Comparison of ENCODE assay signal across 18 cellular contexts in genomic region chr3:104825116-104825515, GRCh38.
A peak's percentile ranks its signal among the peaks of the same experiment; 100 is the strongest.
DNase-seq lines count a peak whose midpoint lies in the region; ATAC-seq lines count a peak whose summit lies in the region.
"Had no signal": no experiment of that assay in that cellular context is flagged by ENCODE, and none has a peak within 500 bp of the region (broad histone marks: within the 10 kb centered on the region; RNA-seq: fewer than 3 reads in every experiment).

No MANE protein-coding gene starts in this region.

- H3K4me1 ChIP-seq in HUES48 (ENCODE audit: control insufficient read depth, insufficient read depth, low read length) = peaks cover 22% of the 10 kb centered on the region
- H3K4me1 ChIP-seq in iPS-18a (ENCODE audit: control insufficient read depth, low read depth, low read length) = peaks cover 19% of the 10 kb centered on the region
- H3K4me1 ChIP-seq: esophagus squamous epithelium had no signal

- H3K27me3 Mint-ChIP-seq in activated naive CD8-positive, alpha-beta T cell treated with anti-CD3 and anti-CD28 coated beads for 36 hours = no peaks in the 10 kb centered on the region

- peaks cover 4% of the 10 kb centered on the region for H3K9me3 Mint-ChIP-seq in activated naive CD8-positive, alpha-beta T cell treated with anti-CD3 and anti-CD28 coated beads for 36 hours

- peak; percentile 7 for DNase-seq in AG08396 (ENCODE audit: low spot score)
- DNase-seq in NCI-H748 (lab: John Stamatoyannopoulos, UW; ENCODE audit: unreplicated experiment) = peak; percentile 86
- DNase-seq in activated naive CD8-positive, alpha-beta T cell treated with anti-CD3 and anti-CD28 coated beads for 36 hours = no peak
- DNase-seq in C1 segment of cervical spinal cord (lab: John Stamatoyannopoulos, UW) = no peak
- DNase-seq: ACHN; activated T-cell treated with anti-CD3 and anti-CD28 coated beads, Interleukin-2, amount 50 U/mL, for 72 hours; amygdala; cortex of kidney; DMS79; esophagus squamous epithelium; immature natural killer cell; NCI-H82; ovary had no signal

- H3K4me3 Mint-ChIP-seq in activated naive CD8-positive, alpha-beta T cell treated with anti-CD3 and anti-CD28 coated beads for 36 hours = no peak overlapping the region
- H3K4me3 Mint-ChIP-seq: activated T-cell treated with anti-CD3 and anti-CD28 coated beads, Interleukin-2, amount 50 U/mL, for 72 hours; immature natural killer cell; T-helper 2 cell treated with Interferon-gamma antibody and Interleukin-4, amounts not matched to agents 5 μg/mL and 100 μg/mL, for 36 hours had no signal

- H3K4me3 ChIP-seq in HUES48 (ENCODE audit: low read depth, low read length) (no peak overlapping the region), iPS-18a (ENCODE audit: low read length) (peak overlapping the region; percentile 23)
- H3K4me3 ChIP-seq: esophagus squamous epithelium, ovary had no signal

- H3K4me1 Mint-ChIP-seq in activated naive CD8-positive, alpha-beta T cell treated with anti-CD3 and anti-CD28 coated beads for 36 hours = no peaks in the 10 kb centered on the region
- H3K4me1 Mint-ChIP-seq: immature natural killer cell had no signal

- no peaks in the 10 kb centered on the region for H3K36me3 ChIP-seq in HUES48 (ENCODE audit: control insufficient read depth, insufficient read depth, low read length)
- H3K36me3 ChIP-seq in iPS-18a (ENCODE audit: control insufficient read depth, low read depth, low read length) = no peaks in the 10 kb centered on the region
- H3K36me3 ChIP-seq: esophagus squamous epithelium, ovary had no signal

- H3K27me3 ChIP-seq in HUES48 (ENCODE audit: control insufficient read depth, insufficient read depth, low read length) = no peaks in the 10 kb centered on the region
- no peaks in the 10 kb centered on the region for H3K27me3 ChIP-seq in iPS-18a (ENCODE audit: control insufficient read depth, insufficient read depth, low read length)
- H3K27me3 ChIP-seq: esophagus squamous epithelium, ovary had no signal

- ATAC-seq in HG03139 (IDR thresholded peaks at IDR 0.05; ENCODE audit: unreplicated experiment) (no peak), HG02852 (IDR thresholded peaks at IDR 0.05; ENCODE audit: unreplicated experiment) (no peak)
- ATAC-seq: activated T-cell treated with anti-CD3 and anti-CD28 coated beads, Interleukin-2, amount 50 U/mL, for 72 hours had no signal

- H3K9ac ChIP-seq in HUES48 (ENCODE audit: low read depth, low read length) = no peak overlapping the region
- H3K9ac ChIP-seq in iPS-18a (ENCODE audit: low read length) = no peak overlapping the region

- no peaks in the 10 kb centered on the region for H3K36me3 Mint-ChIP-seq in activated naive CD8-positive, alpha-beta T cell treated with anti-CD3 and anti-CD28 coated beads for 36 hours

- peaks cover 34% of the 10 kb centered on the region for H3K9me3 ChIP-seq in HUES48 (ENCODE audit: control insufficient read depth, insufficient read depth, low read length)
- peaks cover 11% of the 10 kb centered on the region for H3K9me3 ChIP-seq in iPS-18a (ENCODE audit: control insufficient read depth, low read depth, low read length)
- H3K9me3 ChIP-seq: ovary had no signal

- H3K27ac Mint-ChIP-seq in activated naive CD8-positive, alpha-beta T cell treated with anti-CD3 and anti-CD28 coated beads for 36 hours = no peak overlapping the region
- H3K27ac Mint-ChIP-seq: activated T-cell treated with anti-CD3 and anti-CD28 coated beads, Interleukin-2, amount 50 U/mL, for 72 hours; immature natural killer cell; T-helper 2 cell treated with Interferon-gamma antibody and Interleukin-4, amounts not matched to agents 5 μg/mL and 100 μg/mL, for 36 hours had no signal

- H3K27ac ChIP-seq in HUES48 (ENCODE audit: low read depth, low read length) = peak overlapping the region; percentile 86
- H3K27ac ChIP-seq in iPS-18a (ENCODE audit: low read length) = no peak overlapping the region
- H3K27ac ChIP-seq: esophagus squamous epithelium, ovary had no signal

Comparison
In these comparisons a context has a peak if more than half of its experiments do, and no peak if none do; other contexts are left out.
1. DNase-seq: peak in AG08396 (single experiment) and NCI-H748 (single experiment); none in activated naive CD8-positive, alpha-beta T cell treated with anti-CD3 and anti-CD28 coated beads for 36 hours (single experiment) and C1 segment of cervical spinal cord (0 of 14).